ENCODE assay signal across 10 cellular contexts in genomic region chr19:655691-656090, GRCh38. TPM values are rescaled to one million over a fixed set of nuclear protein-coding genes. Genes with fewer than 3 reads are reported as not detected.
DNase-seq lines count a peak whose midpoint lies in the region.
"Had no signal": no experiment of that assay in that cellular context is flagged by ENCODE, and none has a peak within 500 bp of the region (broad histone marks: within the 10 kb centered on the region; RNA-seq: fewer than 3 reads in every experiment).

No MANE protein-coding gene starts in this region.

- H3K27me3 ChIP-seq in NT2/D1 (ENCODE audit: insufficient read depth, insufficient read length), result no peaks in the 10 kb centered on the region
- H3K27me3 ChIP-seq: colonic mucosa had no signal

- no peak overlapping the region for H3K4me3 ChIP-seq in NT2/D1 (ENCODE audit: insufficient read length, low read depth)
- H3K4me3 ChIP-seq: colonic mucosa had no signal

- H3K9ac ChIP-seq in NT2/D1 (ENCODE audit: insufficient read length, low read depth), result peak overlapping the region; percentile 67

- H3K27ac Mint-ChIP-seq in immature natural killer cell, result peak overlapping the region; percentile 79 to 93 (median 86)
- H3K27ac Mint-ChIP-seq: mesothelial cell of epicardium had no signal

- no peaks in the 10 kb centered on the region for H3K9me3 ChIP-seq in NT2/D1 (ENCODE audit: insufficient read depth, low read length)
- H3K9me3 ChIP-seq: colonic mucosa had no signal

- peaks cover 0 to 2% (median 0%) of the 10 kb centered on the region in 3 donors for H3K36me3 Mint-ChIP-seq in immature natural killer cell
- H3K36me3 Mint-ChIP-seq: mesothelial cell of epicardium had no signal

- peak overlapping the region; percentile 17 to 61 (median 43) for H3K4me3 Mint-ChIP-seq in immature natural killer cell
- H3K4me3 Mint-ChIP-seq: mesothelial cell of epicardium had no signal

- H3K4me1 ChIP-seq in NT2/D1 (ENCODE audit: insufficient read depth, insufficient read length), result peaks cover 42% of the 10 kb centered on the region

- peaks cover 93% of the 10 kb centered on the region for H3K36me3 ChIP-seq in NT2/D1 (ENCODE audit: insufficient read depth, insufficient read length, low read length)

- H3K27me3 Mint-ChIP-seq in immature natural killer cell (ENCODE audit: low read depth in 3 of 3), result peaks cover 12 to 28% (median 20%) of the 10 kb centered on the region in 3 donors

- peaks cover 41 to 68% of the 10 kb centered on the region in 2 donors for H3K4me1 Mint-ChIP-seq in immature natural killer cell

- DNase-seq in NT2/D1 (ENCODE audit: low read depth, low spot score) (no peak), immature natural killer cell (no peak), DMS153 (lab: John Stamatoyannopoulos, UW) (no peak)
- DNase-seq in stimulated activated CD8-positive, alpha-beta memory T cell treated with anti-CD3 and anti-CD28 coated beads, Interleukin-4, amount 100 ng/mL, for 48 hours, result no peak
- DNase-seq: activated CD4-positive, alpha-beta T cell treated with anti-CD3 and anti-CD28 coated beads, Interleukin-2, amount 50 U/mL, for 4 hours; colonic mucosa; NCI-H1048; stimulated activated CD4-positive, alpha-beta T cell treated with anti-CD3 and anti-CD28 coated beads, Interleukin-4, amount 100 ng/mL, for 24 hours; T-helper 2 cell had no signal

- no peaks in the 10 kb centered on the region for H3K9me3 Mint-ChIP-seq in immature natural killer cell
- H3K9me3 Mint-ChIP-seq: mesothelial cell of epicardium had no signal

RNA-seq across cellular contexts. Expression of gene RNF126, which starts 7.3 kb away (rescaled TPM):
- 100 to 1,000 TPM in 1 of 3 donors, 10 to 100 TPM in 2; 78.7 to 119 (median 94.4) TPM for polyA plus RNA-seq in immature natural killer cell

RNA-seq across cellular contexts. Expression of gene FGF22, which starts 16.0 kb away (rescaled TPM):
- polyA plus RNA-seq in immature natural killer cell, result under 1 TPM in 1 of 3 donors, not detected in 2; 0.54 TPM

RNA-seq across cellular contexts. Expression of gene FSTL3, which starts 20.5 kb away (rescaled TPM):
- 1 to 10 TPM in 2 of 3 donors, not detected in 1; 1.4 to 2.6 TPM for polyA plus RNA-seq in immature natural killer cell

RNA-seq across cellular contexts. Expression of gene POLRMT, which starts 22.4 kb away (rescaled TPM):
- 10 to 100 TPM; 26.6 to 38.1 (median 37.5) TPM for polyA plus RNA-seq in immature natural killer cell

RNA-seq across cellular contexts. Expression of gene PRSS57, which starts 39.6 kb away (rescaled TPM):
- 10 to 100 TPM in 1 of 3 donors, 1 to 10 TPM in 2; 5.8 to 41.4 (median 6.3) TPM for polyA plus RNA-seq in immature natural killer cell
